Comparison of ENCODE assay signal across 9 cellular contexts in the genomic region with DNA sequence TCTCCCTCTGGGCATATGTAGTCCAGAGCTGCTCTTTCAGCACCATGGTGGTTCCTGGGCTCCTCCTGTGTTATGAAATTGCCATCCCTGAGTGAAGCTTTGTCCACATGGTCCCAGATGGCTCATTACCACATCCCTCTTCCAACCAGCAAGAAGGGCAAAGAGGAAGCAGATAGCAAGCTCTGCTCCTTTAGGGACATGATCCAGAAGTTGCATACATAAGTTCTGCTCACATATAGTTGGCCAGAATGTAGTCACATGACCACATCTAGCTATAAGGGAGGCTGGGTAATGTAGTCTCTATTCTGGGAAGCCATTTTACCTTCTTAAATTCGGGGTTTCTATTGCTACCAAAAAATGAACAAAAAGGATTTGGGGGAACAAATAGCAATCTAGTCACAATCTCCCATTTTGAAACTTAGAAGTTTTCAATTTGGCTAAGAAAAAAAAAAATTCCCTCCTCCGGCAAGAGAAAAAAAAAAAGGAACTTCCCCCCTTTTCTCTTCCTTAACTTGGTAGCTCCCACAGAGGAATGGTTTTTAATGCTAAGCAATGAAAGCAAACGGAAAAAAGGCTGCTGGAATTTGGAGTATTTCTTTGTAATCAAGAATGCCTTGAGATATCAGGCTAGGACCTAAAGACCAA.
DNase-seq lines count a peak whose midpoint lies in the region; ATAC-seq lines count a peak whose summit lies in the region.
"Had no signal": no experiment of that assay in that cellular context is flagged by ENCODE, and none has a peak within 500 bp of the region (broad histone marks: within the 10 kb centered on the region; RNA-seq: fewer than 3 reads in every experiment).

No MANE protein-coding gene starts in this region.

- peak overlapping the region; percentile 35 for H3K4me3 Mint-ChIP-seq in activated T-cell treated with anti-CD3 and anti-CD28 coated beads, Interleukin-2, amount 50 U/mL, for 24 hours

- peaks cover 3% of the 10 kb centered on the region for H3K4me1 Mint-ChIP-seq in activated T-cell treated with anti-CD3 and anti-CD28 coated beads, Interleukin-2, amount 50 U/mL, for 24 hours (ENCODE audit: low read depth)

- H3K4ac ChIP-seq in mesenchymal stem cell (ENCODE audit: low read depth in 1 of 2, low read length in 2 of 2): no peak overlapping the region

- WGBS in mesenchymal stem cell: no CpG with 5 or more reads among the region's 3 CpGs

- H3K4me3 ChIP-seq in mesenchymal stem cell (ENCODE audit: insufficient read depth in 1 of 2, low read depth in 1 of 2, low read length in 2 of 2): peak overlapping the region in 1 of 2 experiments; percentile 14

- no peaks in the 10 kb centered on the region for H3K36me3 ChIP-seq in mesenchymal stem cell (ENCODE audit: control insufficient read depth in 1 of 2, insufficient read depth in 2 of 2, low read depth in 1 of 2, low read length in 2 of 2)

- peaks cover 52% of the 10 kb centered on the region for H3K27me3 Mint-ChIP-seq in activated T-cell treated with anti-CD3 and anti-CD28 coated beads, Interleukin-2, amount 50 U/mL, for 24 hours

- no peak overlapping the region for H2BK12ac ChIP-seq in mesenchymal stem cell (ENCODE audit: low read length in 2 of 2)

- DNase-seq in activated T-cell treated with anti-CD3 and anti-CD28 coated beads, Interleukin-2, amount 50 U/mL, for 24 hours: no peak
- no peak for DNase-seq in activated T-cell treated with anti-CD3 and anti-CD28 coated beads, Interleukin-2, amount 50 U/mL, for 1 hour
- DNase-seq in NCI-H526 treated with DMSO at 0.1 percent for 48 hours (lab: John Stamatoyannopoulos, UW): peak; percentile 37
- DNase-seq in cerebellar cortex (ENCODE audit: low spot score): peak; percentile 43
- peak; percentile 73 for DNase-seq in mesenchymal stem cell
- DNase-seq in NCI-H2107 (lab: John Stamatoyannopoulos, UW): no peak

- H3K9ac ChIP-seq in mesenchymal stem cell (ENCODE audit: low read length): peak overlapping the region; percentile 76

- H3K27ac ChIP-seq in mesenchymal stem cell (ENCODE audit: low read length, poor library complexity, severe bottlenecking): no peak overlapping the region
- H3K27ac ChIP-seq: C4-2B had no signal

- no peaks in the 10 kb centered on the region for H3K9me3 ChIP-seq in mesenchymal stem cell (ENCODE audit: control insufficient read depth, low read length)

- H4K8ac ChIP-seq in mesenchymal stem cell (ENCODE audit: low read length): peak overlapping the region; percentile 69

- H3K14ac ChIP-seq in mesenchymal stem cell (ENCODE audit: low read length in 2 of 2): no peak overlapping the region

- H2BK15ac ChIP-seq in mesenchymal stem cell (ENCODE audit: low read depth, poor library complexity, severe bottlenecking): no peak overlapping the region

- ATAC-seq in GM19023 (IDR thresholded peaks at IDR 0.05; ENCODE audit: unreplicated experiment) (no peak), GM21367 (IDR thresholded peaks at IDR 0.05; ENCODE audit: unreplicated experiment) (no peak)

- H2AK5ac ChIP-seq in mesenchymal stem cell (ENCODE audit: low read length, severe bottlenecking): no peak overlapping the region

- no peaks in the 10 kb centered on the region for H3K79me1 ChIP-seq in mesenchymal stem cell (replicated peaks; ENCODE audit: low read length, poor library complexity, severe bottlenecking)

- H3K18ac ChIP-seq in mesenchymal stem cell (ENCODE audit: low read depth in 1 of 2, low read length in 2 of 2): no peak overlapping the region

- no peak overlapping the region for H2AFZ ChIP-seq in mesenchymal stem cell (ENCODE audit: low read depth, low read length)

- H3K4me1 ChIP-seq in mesenchymal stem cell (ENCODE audit: control insufficient read depth, insufficient read depth, low read depth, low read length): peaks cover 4% of the 10 kb centered on the region

- H4K91ac ChIP-seq in mesenchymal stem cell (ENCODE audit: low read length): no peak overlapping the region

- H3K4me2 ChIP-seq in mesenchymal stem cell (ENCODE audit: low read length, poor library complexity, severe bottlenecking): no peak overlapping the region

- no peak overlapping the region for H2BK120ac ChIP-seq in mesenchymal stem cell (ENCODE audit: low read depth, low read length)

- no peak overlapping the region for H3K27ac Mint-ChIP-seq in activated T-cell treated with anti-CD3 and anti-CD28 coated beads, Interleukin-2, amount 50 U/mL, for 24 hours

- H3K36me3 Mint-ChIP-seq in activated T-cell treated with anti-CD3 and anti-CD28 coated beads, Interleukin-2, amount 50 U/mL, for 24 hours (ENCODE audit: low read depth): no peaks in the 10 kb centered on the region

- peaks cover 0 to 13% of the 10 kb centered on the region in 2 experiments for H3K27me3 ChIP-seq in mesenchymal stem cell (ENCODE audit: control insufficient read depth in 1 of 2, insufficient read depth in 1 of 2, low read length in 2 of 2)

- peaks cover 2% of the 10 kb centered on the region for H3K9me3 Mint-ChIP-seq in activated T-cell treated with anti-CD3 and anti-CD28 coated beads, Interleukin-2, amount 50 U/mL, for 24 hours

- H3K23ac ChIP-seq in mesenchymal stem cell (ENCODE audit: low read length in 2 of 2): no peak overlapping the region

- no peak overlapping the region for H2BK5ac ChIP-seq in mesenchymal stem cell (ENCODE audit: low read depth, low read length, poor library complexity, severe bottlenecking)

Comparison
In these comparisons a context has a peak if more than half of its experiments do, and no peak if none do; other contexts are left out.
1. DNase-seq: peak in NCI-H526 treated with DMSO at 0.1 percent for 48 hours (single experiment), cerebellar cortex (single experiment) and mesenchymal stem cell (single experiment); none in activated T-cell treated with anti-CD3 and anti-CD28 coated beads, Interleukin-2, amount 50 U/mL, for 24 hours (single experiment), activated T-cell treated with anti-CD3 and anti-CD28 coated beads, Interleukin-2, amount 50 U/mL, for 1 hour (single experiment) and NCI-H2107 (single experiment).